Comparison of ENCODE assay signal across 18 cellular contexts in genomic region chr15:67172172-67172571, GRCh38.
DNase-seq lines count a peak whose midpoint lies in the region; ATAC-seq, FAIRE-seq and TF ChIP-seq lines count a peak whose summit lies in the region.
"Had no signal": no experiment of that assay in that cellular context is flagged by ENCODE, and none has a peak within 500 bp of the region (broad histone marks: within the 10 kb centered on the region; RNA-seq: fewer than 3 reads in every experiment).

No MANE protein-coding gene starts in this region.

- H3K36me3 ChIP-seq in MG63, result peaks cover 95% of the 10 kb centered on the region
- H3K36me3 ChIP-seq in bronchial epithelial cell (ENCODE audit: control insufficient read depth, insufficient read depth, low read length), result peaks cover 23% of the 10 kb centered on the region

- H3K27me3 ChIP-seq in MG63 (no peaks in the 10 kb centered on the region), bronchial epithelial cell (ENCODE audit: control insufficient read depth, insufficient read depth, low read length) (no peaks in the 10 kb centered on the region)
- H3K27me3 ChIP-seq: BLaER1, tibial nerve had no signal

- no peaks in the 10 kb centered on the region for H3K9me3 ChIP-seq in MG63
- H3K9me3 ChIP-seq: BLaER1, mucosa of descending colon, tibial nerve had no signal

- no peaks in the 10 kb centered on the region for H3K9me3 Mint-ChIP-seq in stimulated activated naive B cell treated with anti-CD40 and anti-IgM and Interleukin-4, amounts not matched to agents 10 μg/mL and 1 μg/mL and 100 μg/mL, for 72 hours
- peaks cover 0 to 2% (median 0%) of the 10 kb centered on the region in 7 donors for H3K9me3 Mint-ChIP-seq in CD14-positive monocyte

- no peak overlapping the region for H3K4me3 ChIP-seq in MG63
- no peak overlapping the region for H3K4me3 ChIP-seq in bronchial epithelial cell (ENCODE audit: low read depth, low read length)
- H3K4me3 ChIP-seq: BLaER1, coronary artery, mucosa of descending colon, smooth muscle cell, tibial nerve had no signal

- no peak for ATAC-seq in left ventricle myocardium superior
- ATAC-seq in left cardiac atrium, result no peak
- ATAC-seq in stimulated activated naive B cell treated with anti-CD40 and anti-IgM and Interleukin-4, amounts not matched to agents 10 μg/mL and 1 μg/mL and 100 μg/mL, for 72 hours (replicated peaks), result no peak
- no peak for ATAC-seq in HG03565 (IDR thresholded peaks at IDR 0.05; ENCODE audit: unreplicated experiment)
- ATAC-seq: mucosa of descending colon had no signal

- DNase-seq in left ventricle myocardium superior (peak; percentile 15), left cardiac atrium (no peak), MG63 (peak; percentile 67), bronchial epithelial cell (ENCODE audit: low read depth) (peak; percentile 33), CD14-positive monocyte (ENCODE audit: low spot score) (no peak), SK-N-DZ (ENCODE audit: low spot score) (no peak)
- no peak for DNase-seq in stimulated activated naive B cell treated with anti-CD40 and anti-IgM and Interleukin-4, amounts not matched to agents 10 μg/mL and 1 μg/mL and 100 μg/mL, for 72 hours
- DNase-seq: aorta, DMS79, Karpas-422, NCI-H187 treated with DMSO at 0.1 percent for 48 hours, NCI-H524 treated with DMSO at 0.1 percent for 48 hours had no signal

- TF ChIP-seq CTCF in bronchial epithelial cell (IDR thresholded peaks at IDR 0.05; ENCODE audit: insufficient read depth, low read length, severe bottlenecking) (no peak), CD14-positive monocyte (IDR thresholded peaks at IDR 0.05) (no peak)

- H3K4me3 Mint-ChIP-seq in stimulated activated naive B cell treated with anti-CD40 and anti-IgM and Interleukin-4, amounts not matched to agents 10 μg/mL and 1 μg/mL and 100 μg/mL, for 72 hours, result no peak overlapping the region
- no peak overlapping the region for H3K4me3 Mint-ChIP-seq in CD14-positive monocyte

- H3K27me3 Mint-ChIP-seq in stimulated activated naive B cell treated with anti-CD40 and anti-IgM and Interleukin-4, amounts not matched to agents 10 μg/mL and 1 μg/mL and 100 μg/mL, for 72 hours, result no peaks in the 10 kb centered on the region
- peaks cover 0 to 4% (median 0%) of the 10 kb centered on the region in 3 donors for H3K27me3 Mint-ChIP-seq in CD14-positive monocyte (ENCODE audit: low read depth in 3 of 3)

- H3K4me1 Mint-ChIP-seq in stimulated activated naive B cell treated with anti-CD40 and anti-IgM and Interleukin-4, amounts not matched to agents 10 μg/mL and 1 μg/mL and 100 μg/mL, for 72 hours, result peaks cover 55 to 67% of the 10 kb centered on the region in 2 donors
- H3K4me1 Mint-ChIP-seq in CD14-positive monocyte, result peaks cover 40% of the 10 kb centered on the region

- peak overlapping the region; percentile 68 for H3K27ac Mint-ChIP-seq in stimulated activated naive B cell treated with anti-CD40 and anti-IgM and Interleukin-4, amounts not matched to agents 10 μg/mL and 1 μg/mL and 100 μg/mL, for 72 hours
- peak overlapping the region in 2 of 7 donors; percentile 22 to 57 for H3K27ac Mint-ChIP-seq in CD14-positive monocyte

- intact Hi-C loops in left ventricle myocardium superior (cut with micrococcal nuclease), result no loop called here
- intact Hi-C loops in left cardiac atrium (cut with DNase I), result no loop called here
- intact Hi-C loops in CD14-positive monocyte (cut with micrococcal nuclease), result no loop called here

- FAIRE-seq in bronchial epithelial cell (lab: Jason Lieb, UNC), result no peak

- peaks cover 57 to 77% of the 10 kb centered on the region in 2 donors for H3K36me3 Mint-ChIP-seq in stimulated activated naive B cell treated with anti-CD40 and anti-IgM and Interleukin-4, amounts not matched to agents 10 μg/mL and 1 μg/mL and 100 μg/mL, for 72 hours
- peaks cover 82 to 84% of the 10 kb centered on the region in 2 donors for H3K36me3 Mint-ChIP-seq in CD14-positive monocyte

Comparison
In these comparisons a context has a peak if more than half of its experiments do, and no peak if none do; other contexts are left out.
1. DNase-seq: peak in left ventricle myocardium superior (single experiment), MG63 (single experiment) and bronchial epithelial cell (single experiment); none in left cardiac atrium (single experiment), stimulated activated naive B cell treated with anti-CD40 and anti-IgM and Interleukin-4, amounts not matched to agents 10 μg/mL and 1 μg/mL and 100 μg/mL, for 72 hours (single experiment), CD14-positive monocyte (single experiment) and SK-N-DZ (single experiment).